ENCODE assay signal across 1 cellular context in the genomic region with DNA sequence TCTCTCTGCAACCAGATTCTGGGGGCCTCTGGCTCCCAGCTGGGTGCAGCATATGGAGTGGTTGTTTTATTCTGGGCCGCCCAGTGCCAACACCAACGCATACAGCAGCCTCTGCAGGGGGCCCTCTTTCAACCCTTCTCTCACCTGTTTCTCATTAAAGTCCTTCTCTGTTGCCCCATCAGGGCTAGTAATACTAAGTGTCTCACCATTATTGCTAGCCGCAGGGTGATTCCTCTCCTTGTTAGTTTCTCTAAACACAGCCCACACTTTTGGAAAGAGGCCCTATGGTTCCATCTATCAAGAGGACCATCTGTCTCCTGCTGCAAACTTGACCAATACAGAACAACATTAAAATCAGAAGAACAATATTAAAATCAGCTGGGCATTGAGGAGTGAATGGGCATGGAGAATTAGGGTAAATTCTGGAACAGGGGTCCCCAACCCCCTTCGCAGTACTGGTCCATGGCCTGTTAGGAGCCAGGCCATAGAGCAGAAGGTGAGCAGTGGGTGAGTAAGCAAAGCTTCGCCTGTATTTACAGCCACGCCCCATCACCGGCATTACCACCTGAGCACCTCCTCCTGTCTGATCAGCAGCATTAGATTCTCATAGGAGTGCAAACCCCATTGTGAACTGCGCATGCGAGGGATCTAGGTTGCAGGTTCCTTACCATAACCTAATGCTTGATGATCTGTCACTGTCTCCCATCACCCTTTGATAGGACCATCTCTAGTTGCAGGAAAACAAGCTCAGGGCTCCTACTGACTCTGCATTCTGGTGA.
TF ChIP-seq lines count a peak whose summit lies in the region.

No MANE protein-coding gene starts in this region.

TF ChIP-seq in GM23338, 12 proteins besides CTCF, POLR2A, EP300 and RAD21 (continued from another document):
- TF ChIP-seq, protein P1, sequence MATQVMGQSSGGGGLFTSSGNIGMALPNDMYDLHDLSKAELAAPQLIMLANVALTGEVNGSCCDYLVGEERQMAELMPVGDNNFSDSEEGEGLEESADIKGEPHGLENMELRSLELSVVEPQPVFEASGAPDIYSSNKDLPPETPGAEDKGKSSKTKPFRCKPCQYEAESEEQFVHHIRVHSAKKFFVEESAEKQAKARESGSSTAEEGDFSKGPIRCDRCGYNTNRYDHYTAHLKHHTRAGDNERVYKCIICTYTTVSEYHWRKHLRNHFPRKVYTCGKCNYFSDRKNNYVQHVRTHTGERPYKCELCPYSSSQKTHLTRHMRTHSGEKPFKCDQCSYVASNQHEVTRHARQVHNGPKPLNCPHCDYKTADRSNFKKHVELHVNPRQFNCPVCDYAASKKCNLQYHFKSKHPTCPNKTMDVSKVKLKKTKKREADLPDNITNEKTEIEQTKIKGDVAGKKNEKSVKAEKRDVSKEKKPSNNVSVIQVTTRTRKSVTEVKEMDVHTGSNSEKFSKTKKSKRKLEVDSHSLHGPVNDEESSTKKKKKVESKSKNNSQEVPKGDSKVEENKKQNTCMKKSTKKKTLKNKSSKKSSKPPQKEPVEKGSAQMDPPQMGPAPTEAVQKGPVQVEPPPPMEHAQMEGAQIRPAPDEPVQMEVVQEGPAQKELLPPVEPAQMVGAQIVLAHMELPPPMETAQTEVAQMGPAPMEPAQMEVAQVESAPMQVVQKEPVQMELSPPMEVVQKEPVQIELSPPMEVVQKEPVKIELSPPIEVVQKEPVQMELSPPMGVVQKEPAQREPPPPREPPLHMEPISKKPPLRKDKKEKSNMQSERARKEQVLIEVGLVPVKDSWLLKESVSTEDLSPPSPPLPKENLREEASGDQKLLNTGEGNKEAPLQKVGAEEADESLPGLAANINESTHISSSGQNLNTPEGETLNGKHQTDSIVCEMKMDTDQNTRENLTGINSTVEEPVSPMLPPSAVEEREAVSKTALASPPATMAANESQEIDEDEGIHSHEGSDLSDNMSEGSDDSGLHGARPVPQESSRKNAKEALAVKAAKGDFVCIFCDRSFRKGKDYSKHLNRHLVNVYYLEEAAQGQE (IDR thresholded peaks at IDR 0.05; ENCODE audit: unreplicated experiment) = no peak
- TF ChIP-seq, protein P2, sequence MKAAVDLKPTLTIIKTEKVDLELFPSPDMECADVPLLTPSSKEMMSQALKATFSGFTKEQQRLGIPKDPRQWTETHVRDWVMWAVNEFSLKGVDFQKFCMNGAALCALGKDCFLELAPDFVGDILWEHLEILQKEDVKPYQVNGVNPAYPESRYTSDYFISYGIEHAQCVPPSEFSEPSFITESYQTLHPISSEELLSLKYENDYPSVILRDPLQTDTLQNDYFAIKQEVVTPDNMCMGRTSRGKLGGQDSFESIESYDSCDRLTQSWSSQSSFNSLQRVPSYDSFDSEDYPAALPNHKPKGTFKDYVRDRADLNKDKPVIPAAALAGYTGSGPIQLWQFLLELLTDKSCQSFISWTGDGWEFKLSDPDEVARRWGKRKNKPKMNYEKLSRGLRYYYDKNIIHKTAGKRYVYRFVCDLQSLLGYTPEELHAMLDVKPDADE (IDR thresholded peaks at IDR 0.05) = no peak
- no peak for TF ChIP-seq NANOG (IDR thresholded peaks at IDR 0.05; ENCODE audit: borderline replicate concordance)
- no peak for TF ChIP-seq EZH2phosphoT487 (IDR thresholded peaks at IDR 0.05; ENCODE audit: unreplicated experiment)
